26 cellular contexts compared by ENCODE assay signal in genomic region chr2:169116307-169116706, GRCh38. TPM values are rescaled to one million over a fixed set of nuclear protein-coding genes. Genes with fewer than 3 reads are reported as not detected.
"Had no signal": no experiment of that assay in that cellular context is flagged by ENCODE, and none has a peak within 500 bp of the region (broad histone marks: within the 10 kb centered on the region; RNA-seq: fewer than 3 reads in every experiment).

No MANE protein-coding gene starts in this region.

- H3K36me3 ChIP-seq: adrenal gland, breast epithelium, Peyer's patch, WERI-Rb-1 had no signal

- H3K4me1 ChIP-seq: adrenal gland, Peyer's patch had no signal

- FAIRE-seq: TTC549 had no signal

- ATAC-seq: activated CD4-positive, alpha-beta T cell treated with anti-CD3 and anti-CD28 coated beads for 36 hours; activated T-cell treated with anti-CD3 and anti-CD28 coated beads, Interleukin-2, amount 50 U/mL, for 72 hours; T-helper 17 cell had no signal

- DNase-seq: activated CD4-positive, alpha-beta memory T cell treated with anti-CD3 and anti-CD28 coated beads, Interleukin-2, amount 10 ng/mL, durations not matched to agents 7 days and 5 days; activated CD4-positive, alpha-beta T cell treated with anti-CD3 and anti-CD28 coated beads for 36 hours; activated CD4-positive, alpha-beta T cell treated with anti-CD3 and anti-CD28 coated beads, Interleukin-2, amount 50 U/mL, for 1 hour; activated CD8-positive, alpha-beta memory T cell treated with anti-CD3 and anti-CD28 coated beads, Interleukin-2, amount 50 U/mL, for 4 hours; activated naive CD4-positive, alpha-beta T cell treated with anti-CD3 and anti-CD28 coated beads, Interleukin-2, amount 50 U/mL, for 16 hours; activated naive CD8-positive, alpha-beta T cell treated with anti-CD3 and anti-CD28 coated beads, Interleukin-2, amount 10 ng/mL, durations not matched to agents 7 days and 5 days; activated T-cell treated with anti-CD3 and anti-CD28 coated beads, Interleukin-2, amount 50 U/mL, for 72 hours; adrenal gland; anterior cingulate cortex; central memory CD4-positive, alpha-beta T cell; MM.1S; NCI-H1105; NCI-H1436; NCI-H2029 treated with DMSO at 0.1 percent for 48 hours; NCI-H345; NCI-H510A; NCI-H69; NK-92 treated with Interleukin-12 subunit alpha and Interleukin-12 subunit beta, amount 100 ng/mL, for 24 hours; Peyer's patch; SHP77 treated with DMSO at 0.1 percent for 48 hours; T-helper 17 cell; T-helper 9 cell; WERI-Rb-1 had no signal

- H3K4me3 ChIP-seq: adrenal gland, breast epithelium, Peyer's patch had no signal

- H3K9me3 ChIP-seq: adrenal gland, breast epithelium, Peyer's patch had no signal

- H3K27ac ChIP-seq: adrenal gland, breast epithelium, Peyer's patch, RWPE1, WERI-Rb-1 had no signal

- H3K27me3 ChIP-seq: adrenal gland, breast epithelium, Peyer's patch had no signal

RNA-seq across cellular contexts. Expression of gene DHRS9, which starts 46.9 kb away (rescaled TPM):
- total RNA-seq: activated CD4-positive, alpha-beta memory T cell treated with anti-CD3 and anti-CD28 coated beads, Interleukin-2, amount 10 ng/mL, durations not matched to agents 7 days and 5 days; T-helper 17 cell had no signal
